ENCODE assay signal across 8 cellular contexts in genomic region chr6:113859349-113860164, GRCh38. TPM values are rescaled to one million over a fixed set of nuclear protein-coding genes. Genes with fewer than 3 reads are reported as not detected.
DNase-seq lines count a peak whose midpoint lies in the region; ATAC-seq and TF ChIP-seq lines count a peak whose summit lies in the region.

No MANE protein-coding gene starts in this region.

- H3K9me2 ChIP-seq in OCI-LY7 (ENCODE audit: insufficient read depth, low read length) = no peaks in the 10 kb centered on the region

- peaks cover 30% of the 10 kb centered on the region for H3K4me1 ChIP-seq in OCI-LY7 (ENCODE audit: insufficient read depth, low read length, poor library complexity, severe bottlenecking)
- no peaks in the 10 kb centered on the region for H3K4me1 ChIP-seq in upper lobe of right lung

- no peaks in the 10 kb centered on the region for H3K36me3 ChIP-seq in OCI-LY7 (ENCODE audit: insufficient read depth, low read length)
- no peaks in the 10 kb centered on the region for H3K36me3 ChIP-seq in upper lobe of right lung

- H3K27me3 ChIP-seq in upper lobe of right lung = peaks cover 4% of the 10 kb centered on the region

- intact Hi-C loops in OCI-LY7 (cut with micrococcal nuclease; ENCODE audit: unreplicated experiment) (loop anchor here (1.0 to 10.0 kb wide), 4 partner anchors 52 to 975 kb away; no protein-coding TSS in a partner anchor), upper lobe of right lung (cut with DNase I) (no loop called here)

- H3K27ac ChIP-seq in OCI-LY7 (ENCODE audit: low read depth, low read length, poor library complexity, severe bottlenecking) (no peak overlapping the region), upper lobe of right lung (peak overlapping the region; percentile 94)

- POLR2A ChIA-PET in OCI-LY7 (lab: Charles Lee) = interaction anchor here (0.7 to 1.0 kb wide), 2 partner anchors 25 to 1770 kb away, joined by 3 read pairs; no protein-coding TSS in a partner anchor

- H2AFZ ChIP-seq in OCI-LY7 (ENCODE audit: low read length) = no peak overlapping the region

- ATAC-seq in upper lobe of right lung (no peak), GM21717 (IDR thresholded peaks at IDR 0.05; ENCODE audit: unreplicated experiment) (no peak)

- CTCF ChIA-PET in OCI-LY7 (lab: Charles Lee; ENCODE audit: unreplicated experiment) = no interaction called here

- H3K9me3 ChIP-seq in OCI-LY7 (ENCODE audit: low read length) = no peaks in the 10 kb centered on the region
- no peaks in the 10 kb centered on the region for H3K9me3 ChIP-seq in upper lobe of right lung

- no peak overlapping the region for H3K4me3 ChIP-seq in OCI-LY7 (ENCODE audit: low read depth, low read length, poor library complexity, severe bottlenecking)
- peak overlapping the region; percentile 94 for H3K4me3 ChIP-seq in epithelial cell of esophagus (ENCODE audit: low read length)
- peak overlapping the region; percentile 78 for H3K4me3 ChIP-seq in upper lobe of right lung

- peaks cover 6% of the 10 kb centered on the region; the same call in 1 of the 2 replicates for H4K20me1 ChIP-seq in OCI-LY7 (ENCODE audit: insufficient read depth, low read length)

- TF ChIP-seq CTCF in OCI-LY7 (conservative IDR thresholded peaks at IDR 0.05; ENCODE audit: low read length) (no peak), epithelial cell of esophagus (IDR thresholded peaks at IDR 0.05; ENCODE audit: insufficient read depth, low read depth, low read length, missing control alignments) (no peak), upper lobe of right lung (IDR thresholded peaks at IDR 0.05) (no peak)

- DNase-seq in NCI-H748 (lab: John Stamatoyannopoulos, UW; ENCODE audit: unreplicated experiment) (peak; percentile 64), NCI-H748 treated with DMSO at 0.1 percent for 48 hours (lab: John Stamatoyannopoulos, UW) (no peak), OCI-LY7 (ENCODE audit: low spot score) (no peak), epithelial cell of esophagus (ENCODE audit: low read depth) (peak; percentile 53), midbrain (lab: John Stamatoyannopoulos, UW) (peak; percentile 32), upper lobe of right lung (peak; percentile 66), MV-4-11 (lab: John Stamatoyannopoulos, UW) (no peak)

- H3K4me2 ChIP-seq in OCI-LY7 (ENCODE audit: low read length) = peak overlapping the region; percentile 83; the same call in 1 of the 2 replicates

- BruUV-seq in OCI-LY7 (replicated peaks; lab: Mats Ljungman, UMichigan) = no TSS peak

- no peaks in the 10 kb centered on the region for H3K79me2 ChIP-seq in OCI-LY7 (ENCODE audit: insufficient read depth, low read depth, low read length)

RNA-seq across cellular contexts. Expression of gene MARCKS, which starts 2.4 kb away (rescaled TPM):
- total RNA-seq in OCI-LY7 (2014; rRNA removed; shearing (Covaris generic)) = 0.03 TPM in 1 of 2 replicates, not detected in the other
- total RNA-seq in OCI-LY7 (2022) (3.9 TPM in 2 replicates), upper lobe of right lung (73.4 TPM)

Comparison
In these comparisons a context has a peak if more than half of its experiments do, and no peak if none do; other contexts are left out.
1. DNase-seq: peak in NCI-H748 (single experiment), epithelial cell of esophagus (single experiment), midbrain (single experiment) and upper lobe of right lung (single experiment); none in NCI-H748 treated with DMSO at 0.1 percent for 48 hours (single experiment), OCI-LY7 (single experiment) and MV-4-11 (single experiment).
2. RNA of gene MARCKS, which starts 2.4 kb away (total RNA-seq): 73.4 TPM in upper lobe of right lung (single experiment); 0.03 to 3.9 TPM in OCI-LY7; every median in the first group is over 10 times any median in the second.